ENCODE assay signal across 13 cellular contexts in genomic region chr17:20920813-20921199, GRCh38.
DNase-seq lines count a peak whose midpoint lies in the region; TF ChIP-seq lines count a peak whose summit lies in the region.
"Had no signal": no experiment of that assay in that cellular context is flagged by ENCODE, and none has a peak within 500 bp of the region (broad histone marks: within the 10 kb centered on the region; RNA-seq: fewer than 3 reads in every experiment).

No MANE protein-coding gene starts in this region.

- TF ChIP-seq EP300 in tibial nerve (IDR thresholded peaks at IDR 0.05): no peak

- H3K9me3 ChIP-seq in tibial nerve: no peaks in the 10 kb centered on the region

- H3K4me3 Mint-ChIP-seq in activated naive CD4-positive, alpha-beta T cell treated with anti-CD3 and anti-CD28 coated beads for 36 hours: no peak overlapping the region
- H3K4me3 Mint-ChIP-seq: activated T-cell treated with anti-CD3 and anti-CD28 coated beads, Interleukin-2, amount 50 U/mL, for 72 hours; nephron progenitor cell had no signal

- H3K27me3 Mint-ChIP-seq in activated naive CD4-positive, alpha-beta T cell treated with anti-CD3 and anti-CD28 coated beads for 36 hours (ENCODE audit: low read depth): peaks cover 6% of the 10 kb centered on the region

- H3K27ac Mint-ChIP-seq in activated naive CD4-positive, alpha-beta T cell treated with anti-CD3 and anti-CD28 coated beads for 36 hours: no peak overlapping the region
- H3K27ac Mint-ChIP-seq: activated T-cell treated with anti-CD3 and anti-CD28 coated beads, Interleukin-2, amount 50 U/mL, for 72 hours; nephron progenitor cell had no signal

- WGBS in tibial nerve, 2 donors: 18 to 29% methylated on average over 1 of the region's 1 CpG

- TF ChIP-seq POLR2A in tibial nerve (IDR thresholded peaks at IDR 0.05): no peak

- no peaks in the 10 kb centered on the region for H3K9me3 Mint-ChIP-seq in activated naive CD4-positive, alpha-beta T cell treated with anti-CD3 and anti-CD28 coated beads for 36 hours
- H3K9me3 Mint-ChIP-seq: activated T-cell treated with anti-CD3 and anti-CD28 coated beads, Interleukin-2, amount 50 U/mL, for 72 hours had no signal

- H3K27ac ChIP-seq in brain microvascular endothelial cell: peak overlapping the region; percentile 88
- H3K27ac ChIP-seq in tibial nerve: peak overlapping the region in 3 of 4 donors; percentile 15 to 34 (median 31)

- H3K36me3 ChIP-seq in brain microvascular endothelial cell (replicated peaks) (no peaks in the 10 kb centered on the region), tibial nerve (no peaks in the 10 kb centered on the region)

- H3K4me1 ChIP-seq in tibial nerve: peaks cover 0 to 22% (median 0%) of the 10 kb centered on the region in 4 donors

- intact Hi-C loops in activated naive CD4-positive, alpha-beta T cell treated with anti-CD3 and anti-CD28 coated beads for 36 hours (cut with micrococcal nuclease): no loop called here

- H3K27me3 ChIP-seq in brain microvascular endothelial cell (replicated peaks) (no peaks in the 10 kb centered on the region), tibial nerve (no peaks in the 10 kb centered on the region)

- H3K4me3 ChIP-seq in brain microvascular endothelial cell (ENCODE audit: low read depth, low read length): no peak overlapping the region
- H3K4me3 ChIP-seq in tibial nerve: no peak overlapping the region

- in situ Hi-C loops in brain microvascular endothelial cell (cut with HindIII; ENCODE audit: low pct_ligation_motif_present, low sequenced_read_pairs): no loop called here

- H3K36me3 Mint-ChIP-seq in activated naive CD4-positive, alpha-beta T cell treated with anti-CD3 and anti-CD28 coated beads for 36 hours (ENCODE audit: low read depth): no peaks in the 10 kb centered on the region

- DNase-seq in H4 (ENCODE audit: low spot score): peak; percentile 65
- peak; percentile 52 for DNase-seq in brain microvascular endothelial cell
- DNase-seq in hepatic stellate cell (ENCODE audit: low spot score): peak; percentile 48
- no peak for DNase-seq in tibial nerve (ENCODE audit: low spot score in 2 of 2)
- DNase-seq in activated naive CD4-positive, alpha-beta T cell treated with anti-CD3 and anti-CD28 coated beads for 36 hours: no peak
- no peak for DNase-seq in activated CD4-positive, alpha-beta T cell treated with anti-CD3 and anti-CD28 coated beads, Interleukin-2, amount 50 U/mL, for 4 hours
- DNase-seq in GM10266 (ENCODE audit: extremely low spot score): no peak
- DNase-seq: activated T-cell treated with anti-CD3 and anti-CD28 coated beads, Interleukin-2, amount 50 U/mL, for 72 hours; central memory CD4-positive, alpha-beta T cell; kidney; NCI-H1417 treated with DMSO at 0.1 percent for 48 hours; NCI-H748 treated with DMSO at 0.1 percent for 48 hours; nephron progenitor cell had no signal

- peaks cover 4% of the 10 kb centered on the region for H3K4me1 Mint-ChIP-seq in activated naive CD4-positive, alpha-beta T cell treated with anti-CD3 and anti-CD28 coated beads for 36 hours (ENCODE audit: low read depth)
- H3K4me1 Mint-ChIP-seq: nephron progenitor cell had no signal

- CTCF ChIA-PET in activated naive CD4-positive, alpha-beta T cell treated with anti-CD3 and anti-CD28 coated beads for 36 hours (lab: Charles Lee): no interaction called here

- TF ChIP-seq CTCF in brain microvascular endothelial cell (IDR thresholded peaks at IDR 0.05; ENCODE audit: low read depth, low read length, missing control alignments) (no peak), tibial nerve (IDR thresholded peaks at IDR 0.05) (no peak), GM10266 (IDR thresholded peaks at IDR 0.05; ENCODE audit: control insufficient read depth, insufficient read depth, low read depth, missing control alignments) (no peak)

Comparison
In these comparisons a context has a peak if more than half of its experiments do, and no peak if none do; other contexts are left out.
1. DNase-seq: peak in H4 (single experiment), brain microvascular endothelial cell (single experiment) and hepatic stellate cell (single experiment); none in tibial nerve (0 of 2), activated naive CD4-positive, alpha-beta T cell treated with anti-CD3 and anti-CD28 coated beads for 36 hours (single experiment), activated CD4-positive, alpha-beta T cell treated with anti-CD3 and anti-CD28 coated beads, Interleukin-2, amount 50 U/mL, for 4 hours (0 of 2) and GM10266 (single experiment).